21 cellular contexts compared by ENCODE assay signal in genomic region chr6:169169375-169169774, GRCh38.
DNase-seq lines count a peak whose midpoint lies in the region; ATAC-seq and TF ChIP-seq lines count a peak whose summit lies in the region.
"Had no signal": no experiment of that assay in that cellular context is flagged by ENCODE, and none has a peak within 500 bp of the region (broad histone marks: within the 10 kb centered on the region; RNA-seq: fewer than 3 reads in every experiment).

No MANE protein-coding gene starts in this region.

- peak overlapping the region; percentile 96; the same call in 1 of the 2 replicates for H3K27ac Mint-ChIP-seq in HFFc6
- H3K27ac Mint-ChIP-seq: activated CD8-positive, alpha-beta T cell treated with anti-CD3 and anti-CD28 coated beads for 36 hours; type B pancreatic cell had no signal

- peaks cover 44% of the 10 kb centered on the region for H3K36me3 Mint-ChIP-seq in HFFc6 (ENCODE audit: low read depth)
- H3K36me3 Mint-ChIP-seq: type B pancreatic cell had no signal

- H3K27me3 Mint-ChIP-seq in HFFc6 (ENCODE audit: insufficient read depth): no peaks in the 10 kb centered on the region; the same call in 1 of the 2 replicates
- H3K27me3 Mint-ChIP-seq: activated CD8-positive, alpha-beta T cell treated with anti-CD3 and anti-CD28 coated beads for 36 hours; type B pancreatic cell had no signal

- H3K9me3 Mint-ChIP-seq in HFFc6: no peaks in the 10 kb centered on the region; the same call in 1 of the 2 replicates
- H3K9me3 Mint-ChIP-seq: activated CD8-positive, alpha-beta T cell treated with anti-CD3 and anti-CD28 coated beads for 36 hours; type B pancreatic cell had no signal

- H3K27me3 ChIP-seq in right cardiac atrium (ENCODE audit: control insufficient read depth, insufficient read depth) (no peaks in the 10 kb centered on the region), stomach (no peaks in the 10 kb centered on the region)
- H3K27me3 ChIP-seq in effector memory CD4-positive, alpha-beta T cell (replicated peaks; ENCODE audit: control insufficient read depth, insufficient read depth, low read length, poor library complexity, severe bottlenecking): no peaks in the 10 kb centered on the region

- peak overlapping the region; percentile 94 for H3K27ac ChIP-seq in coronary artery
- H3K27ac ChIP-seq in right cardiac atrium (ENCODE audit: low read length): peak overlapping the region; percentile 50
- no peak overlapping the region for H3K27ac ChIP-seq in stomach
- H3K27ac ChIP-seq in effector memory CD4-positive, alpha-beta T cell (ENCODE audit: insufficient read depth, low read length, poor library complexity, severe bottlenecking): no peak overlapping the region
- H3K27ac ChIP-seq: C4-2B, VCaP had no signal

- TF ChIP-seq POLR2A in stomach (IDR thresholded peaks at IDR 0.05): no peak

- TF ChIP-seq CTCF in HFFc6 (IDR thresholded peaks at IDR 0.05) (no peak), coronary artery (IDR thresholded peaks at IDR 0.05) (no peak), stomach (IDR thresholded peaks at IDR 0.05) (no peak), foreskin fibroblast (IDR thresholded peaks at IDR 0.05; ENCODE audit: low read depth, low read length) (no peak)

- no peak for TF ChIP-seq EP300 in stomach (IDR thresholded peaks at IDR 0.05)

- DNase-seq in HFFc6 (no peak), coronary artery (ENCODE audit: low spot score) (peak; percentile 76), right cardiac atrium (peak in 1 of 3 donors; percentile 58), stomach (peak; percentile 21), foreskin fibroblast (no peak)
- no peak for DNase-seq in activated naive CD4-positive, alpha-beta T cell (lab: John Stamatoyannopoulos, UW)
- DNase-seq in effector memory CD4-positive, alpha-beta T cell: no peak
- DNase-seq: activated CD8-positive, alpha-beta T cell treated with anti-CD3 and anti-CD28 coated beads for 36 hours; amniotic stem cell; DMS153; erythroblast; hippocampal formation; kidney glomerular epithelial cell; NCI-H69; nucleus accumbens had no signal

- H3K4me3 Mint-ChIP-seq in HFFc6: no peak overlapping the region
- H3K4me3 Mint-ChIP-seq: activated CD8-positive, alpha-beta T cell treated with anti-CD3 and anti-CD28 coated beads for 36 hours; type B pancreatic cell had no signal

- 63% methylated on average over 17 of the region's 17 CpGs for WGBS in right cardiac atrium
- 82 to 89% (median 86%) methylated on average over 17 of the region's 17 CpGs for WGBS in stomach, 5 donors

- H3K4me3 ChIP-seq in coronary artery: no peak overlapping the region
- H3K4me3 ChIP-seq in right cardiac atrium (ENCODE audit: low read length): no peak overlapping the region
- no peak overlapping the region for H3K4me3 ChIP-seq in stomach
- H3K4me3 ChIP-seq in foreskin fibroblast (ENCODE audit: low read depth in 1 of 2, low read length in 2 of 2): no peak overlapping the region
- H3K4me3 ChIP-seq in effector memory CD4-positive, alpha-beta T cell (ENCODE audit: insufficient read depth, low read depth, low read length, poor library complexity, severe bottlenecking): no peak overlapping the region
- H3K4me3 ChIP-seq: skin epidermis had no signal

- peaks cover 86% of the 10 kb centered on the region for H3K4me1 Mint-ChIP-seq in HFFc6 (ENCODE audit: low read depth)

- intact Hi-C loops in right cardiac atrium (cut with DNase I) (loop anchor here in 1 of 4 donors (5.0 to 10.0 kb wide), 2 partner anchors 45 to 97 kb away; no protein-coding TSS in a partner anchor), stomach (cut with DNase I; ENCODE audit: low total_unique reads) (no loop called here)

- H3K4me1 ChIP-seq in right cardiac atrium (ENCODE audit: control insufficient read depth, insufficient read depth, low read length): no peaks in the 10 kb centered on the region
- no peaks in the 10 kb centered on the region for H3K4me1 ChIP-seq in stomach
- no peaks in the 10 kb centered on the region for H3K4me1 ChIP-seq in effector memory CD4-positive, alpha-beta T cell (ENCODE audit: control insufficient read depth, insufficient read depth, low read length, poor library complexity, severe bottlenecking)

- ATAC-seq in right cardiac atrium: peak; percentile 4 to 14
- ATAC-seq in HG02642 (IDR thresholded peaks at IDR 0.05; ENCODE audit: poor library complexity, unreplicated experiment): no peak
- ATAC-seq: activated CD8-positive, alpha-beta T cell treated with anti-CD3 and anti-CD28 coated beads for 36 hours; Panc1 had no signal

- H3K9me3 ChIP-seq in right cardiac atrium (ENCODE audit: control insufficient read depth, low read length) (no peaks in the 10 kb centered on the region), stomach (no peaks in the 10 kb centered on the region)
- H3K9me3 ChIP-seq in effector memory CD4-positive, alpha-beta T cell (ENCODE audit: control insufficient read depth, low read length): no peaks in the 10 kb centered on the region

- no peaks in the 10 kb centered on the region for H3K36me3 ChIP-seq in stomach
- H3K36me3 ChIP-seq in effector memory CD4-positive, alpha-beta T cell (ENCODE audit: control insufficient read depth, insufficient read depth, low read length): no peaks in the 10 kb centered on the region

Comparison
In these comparisons a context has a peak if more than half of its experiments do, and no peak if none do; other contexts are left out.
1. DNase-seq: peak in coronary artery (single experiment) and stomach (single experiment); none in HFFc6 (single experiment), activated naive CD4-positive, alpha-beta T cell (0 of 4), foreskin fibroblast (0 of 2) and effector memory CD4-positive, alpha-beta T cell (0 of 3).
2. H3K27ac ChIP-seq: peak in coronary artery (2 of 2) and right cardiac atrium (single experiment); none in stomach (0 of 5) and effector memory CD4-positive, alpha-beta T cell (single experiment).